ENCODE assay signal across 9 cellular contexts in the genomic region with DNA sequence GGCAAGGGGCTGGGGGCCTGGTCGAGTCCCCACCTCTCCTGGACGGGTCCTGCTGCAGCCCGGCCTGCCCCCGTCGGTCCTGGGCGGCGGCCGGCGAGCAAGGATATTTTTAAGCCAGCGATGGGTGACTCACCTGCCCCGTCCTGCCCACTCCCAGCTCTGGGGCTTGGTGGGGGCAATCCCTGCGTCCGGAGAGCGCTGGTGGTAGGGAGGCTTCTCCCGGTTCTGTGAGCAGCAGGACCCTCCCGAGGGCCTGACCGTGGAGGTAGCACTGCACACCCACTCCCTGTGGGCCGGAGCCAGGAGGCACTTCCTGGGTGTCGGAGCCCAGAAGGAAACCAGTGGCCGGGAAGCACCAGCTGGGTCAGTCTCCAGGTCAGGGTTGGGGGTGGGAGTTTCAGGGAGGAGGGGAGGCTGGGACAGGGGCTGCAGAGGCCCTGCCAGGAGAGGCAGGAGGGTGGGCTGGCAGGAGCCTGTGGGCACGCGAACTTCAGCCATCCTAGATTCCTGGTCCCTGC. TPM values are rescaled to one million over a fixed set of nuclear protein-coding genes. Genes with fewer than 3 reads are reported as not detected.
DNase-seq lines count a peak whose midpoint lies in the region; ATAC-seq and TF ChIP-seq lines count a peak whose summit lies in the region.
"Had no signal": no experiment of that assay in that cellular context is flagged by ENCODE, and none has a peak within 500 bp of the region (broad histone marks: within the 10 kb centered on the region; RNA-seq: fewer than 3 reads in every experiment).

No MANE protein-coding gene starts in this region.

- TF ChIP-seq CTCF in AG04449 (IDR thresholded peaks at IDR 0.05; ENCODE audit: insufficient read depth, low read length, missing control alignments), result no peak
- no peak for TF ChIP-seq CTCF in nephron progenitor cell (IDR thresholded peaks at IDR 0.05)

- H3K4me3 Mint-ChIP-seq in nephron progenitor cell, result peak overlapping the region; percentile 20

- peaks cover 19% of the 10 kb centered on the region for H3K27me3 Mint-ChIP-seq in nephron progenitor cell (ENCODE audit: low read depth, poor library complexity)

- H3K4me1 Mint-ChIP-seq in nephron progenitor cell, result peaks cover 23% of the 10 kb centered on the region

- peak; percentile 38 for ATAC-seq in esophagus mucosa
- ATAC-seq in GM19324 (IDR thresholded peaks at IDR 0.05; ENCODE audit: low FRiP score, unreplicated experiment), result no peak
- no peak for ATAC-seq in GM21737 (IDR thresholded peaks at IDR 0.05; ENCODE audit: unreplicated experiment)

- H3K27ac Mint-ChIP-seq in nephron progenitor cell, result no peak overlapping the region

- DNase-seq in AG04449 (ENCODE audit: low read depth, low spot score) (no peak), LHCN-M2 (ENCODE audit: low read depth) (peak; percentile 48), nephron progenitor cell (no peak), NCI-H1694 (lab: John Stamatoyannopoulos, UW) (no peak), dermis blood vessel endothelial cell (no peak)
- DNase-seq: DMS79 treated with DMSO at 0.1 percent for 48 hours had no signal

- CTCF ChIA-PET in AG04449 (lab: Yijun Ruan, JAX), result interaction anchor here (1.5 to 17.1 kb wide), 3 partner anchors 9 to 42 kb away, joined by 5 to 198 read pairs (median 17); no protein-coding TSS in a partner anchor

- POLR2A ChIA-PET in AG04449 (lab: Yijun Ruan, JAX), result interaction anchor here (0.9 to 2.4 kb wide), 7 partner anchors 9 to 65 kb away, joined by 3 to 9 read pairs (median 5); a partner anchor contains a TSS

- H3K9me3 Mint-ChIP-seq in nephron progenitor cell, result no peaks in the 10 kb centered on the region

- H3K4me3 ChIP-seq in AG04449 (ENCODE audit: low read depth, low read length), result peak overlapping the region; percentile 61

- H3K36me3 Mint-ChIP-seq in nephron progenitor cell (ENCODE audit: low read depth), result peaks cover 4% of the 10 kb centered on the region

RNA-seq across cellular contexts. Expression of a gene that starts 0.5 kb away (rescaled TPM):
- total RNA-seq in LHCN-M2 (2014; rRNA removed) (10.9 and 16.9 TPM in 2 replicates), esophagus mucosa (259 TPM), dermis blood vessel endothelial cell (2.7 and 3.1 TPM in 2 replicates)
- 20.4 TPM for polyA plus RNA-seq in LHCN-M2 (2012)

RNA-seq across cellular contexts. Expression of a gene that starts 10.9 kb away (rescaled TPM):
- total RNA-seq in LHCN-M2 (2014; rRNA removed), result 26.2 and 30.3 TPM in 2 replicates
- polyA plus RNA-seq in LHCN-M2 (2012), result 22.2 TPM
- total RNA-seq in esophagus mucosa, result 15.7 TPM
- 10.7 and 12.4 TPM in 2 replicates for total RNA-seq in dermis blood vessel endothelial cell

RNA-seq across cellular contexts. Expression of a gene that starts 11.5 kb away (rescaled TPM):
- total RNA-seq in LHCN-M2 (2014; rRNA removed), result 30.2 and 39.4 TPM in 2 replicates
- 26.4 TPM for polyA plus RNA-seq in LHCN-M2 (2012)
- 23.8 TPM for total RNA-seq in esophagus mucosa
- 36.8 and 40.8 TPM in 2 replicates for total RNA-seq in dermis blood vessel endothelial cell

RNA-seq across cellular contexts. Expression of a gene that starts 40.8 kb away (rescaled TPM):
- total RNA-seq in LHCN-M2 (2014; rRNA removed) (125 and 128 TPM in 2 replicates), esophagus mucosa (263 TPM), dermis blood vessel endothelial cell (115 and 149 TPM in 2 replicates)
- polyA plus RNA-seq in LHCN-M2 (2012), result 261 TPM

Comparison
In these comparisons a context has a peak if more than half of its experiments do, and no peak if none do; other contexts are left out.
1. RNA of a gene that starts 0.5 kb away (total RNA-seq): 259 TPM in esophagus mucosa (single experiment); 10.9 to 16.9 TPM in LHCN-M2 and 2.7 to 3.1 TPM in dermis blood vessel endothelial cell; every median in the first group is over 10 times any median in the second.